11 cellular contexts compared by ENCODE assay signal in the genomic region with DNA sequence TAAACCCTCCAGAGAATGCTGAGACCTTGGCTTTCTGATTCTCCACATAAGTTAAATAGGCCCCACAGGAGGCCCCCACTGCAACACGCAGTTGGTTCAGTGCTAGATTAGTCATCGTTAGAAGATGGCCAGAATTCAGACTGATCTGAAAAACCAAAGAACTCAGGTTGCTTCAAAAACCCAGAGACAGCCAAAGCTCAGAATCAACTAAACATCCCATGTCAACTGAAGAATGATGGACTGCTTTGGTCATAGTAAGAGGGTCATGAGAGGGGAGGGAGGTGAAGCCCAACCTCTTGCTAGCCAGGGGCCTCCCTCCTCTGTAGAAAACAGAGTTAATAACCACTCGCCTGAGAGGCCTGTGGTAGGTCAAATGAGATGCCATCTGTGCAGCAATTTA.
A peak's percentile ranks its signal among the peaks of the same experiment; 100 is the strongest.
DNase-seq lines count a peak whose midpoint lies in the region; ATAC-seq lines count a peak whose summit lies in the region.
"Had no signal": no experiment of that assay in that cellular context is flagged by ENCODE, and none has a peak within 500 bp of the region (broad histone marks: within the 10 kb centered on the region; RNA-seq: fewer than 3 reads in every experiment).

No MANE protein-coding gene starts in this region.

- peaks cover 85% of the 10 kb centered on the region for H3K4me1 Mint-ChIP-seq in activated naive CD8-positive, alpha-beta T cell (ENCODE audit: low read depth)
- H3K4me1 Mint-ChIP-seq in naive thymus-derived CD8-positive, alpha-beta T cell, result peaks cover 35 to 94% (median 78%) of the 10 kb centered on the region in 4 donors
- peaks cover 52% of the 10 kb centered on the region for H3K4me1 Mint-ChIP-seq in activated T-helper 1 cell treated with anti-CD3 and anti-CD28 coated beads, Interleukin-12 subunit alpha, Interleukin-12 subunit beta, Interleukin-2, Interleukin-4 antibody, amounts not matched to agents 30 ng/mL and 10 ng/mL and 1 ng/mL, durations not matched to agents 14 hours and 24 hours and 36 hours (ENCODE audit: low read depth)

- POLR2A ChIA-PET in naive thymus-derived CD8-positive, alpha-beta T cell (lab: Charles Lee), result no interaction called here

- no peak overlapping the region for H3K27ac Mint-ChIP-seq in activated naive CD8-positive, alpha-beta T cell
- peak overlapping the region in 8 of 10 donors; percentile 49 to 81 (median 74) for H3K27ac Mint-ChIP-seq in naive thymus-derived CD8-positive, alpha-beta T cell
- no peak overlapping the region for H3K27ac Mint-ChIP-seq in activated T-helper 1 cell treated with anti-CD3 and anti-CD28 coated beads, Interleukin-12 subunit alpha, Interleukin-12 subunit beta, Interleukin-2, Interleukin-4 antibody, amounts not matched to agents 30 ng/mL and 10 ng/mL and 1 ng/mL, durations not matched to agents 14 hours and 24 hours and 36 hours

- H3K27me3 Mint-ChIP-seq in activated naive CD8-positive, alpha-beta T cell, result no peaks in the 10 kb centered on the region
- H3K27me3 Mint-ChIP-seq in naive thymus-derived CD8-positive, alpha-beta T cell, result no peaks in the 10 kb centered on the region
- no peaks in the 10 kb centered on the region for H3K27me3 Mint-ChIP-seq in activated T-helper 1 cell treated with anti-CD3 and anti-CD28 coated beads, Interleukin-12 subunit alpha, Interleukin-12 subunit beta, Interleukin-2, Interleukin-4 antibody, amounts not matched to agents 30 ng/mL and 10 ng/mL and 1 ng/mL, durations not matched to agents 14 hours and 24 hours and 36 hours (ENCODE audit: insufficient read depth)

- H3K9me3 Mint-ChIP-seq in activated naive CD8-positive, alpha-beta T cell (ENCODE audit: low read depth), result no peaks in the 10 kb centered on the region
- H3K9me3 Mint-ChIP-seq in naive thymus-derived CD8-positive, alpha-beta T cell, result no peaks in the 10 kb centered on the region
- H3K9me3 Mint-ChIP-seq in activated T-helper 1 cell treated with anti-CD3 and anti-CD28 coated beads, Interleukin-12 subunit alpha, Interleukin-12 subunit beta, Interleukin-2, Interleukin-4 antibody, amounts not matched to agents 30 ng/mL and 10 ng/mL and 1 ng/mL, durations not matched to agents 14 hours and 24 hours and 36 hours, result no peaks in the 10 kb centered on the region

- peak overlapping the region; percentile 25 for H3K4me3 Mint-ChIP-seq in activated naive CD8-positive, alpha-beta T cell
- H3K4me3 Mint-ChIP-seq in naive thymus-derived CD8-positive, alpha-beta T cell, result peak overlapping the region in 5 of 10 donors; percentile 20 to 50 (median 28)
- H3K4me3 Mint-ChIP-seq in activated T-helper 1 cell treated with anti-CD3 and anti-CD28 coated beads, Interleukin-12 subunit alpha, Interleukin-12 subunit beta, Interleukin-2, Interleukin-4 antibody, amounts not matched to agents 30 ng/mL and 10 ng/mL and 1 ng/mL, durations not matched to agents 14 hours and 24 hours and 36 hours, result no peak overlapping the region

- peak; percentile 44 for ATAC-seq in HG02884 (IDR thresholded peaks at IDR 0.05; ENCODE audit: unreplicated experiment)
- ATAC-seq in naive thymus-derived CD8-positive, alpha-beta T cell, result peak in 1 of 2 donors; percentile 35
- ATAC-seq in HG02588 (IDR thresholded peaks at IDR 0.05; ENCODE audit: unreplicated experiment), result no peak

- intact Hi-C loops in activated T-helper 1 cell treated with anti-CD3 and anti-CD28 coated beads, Interleukin-12 subunit alpha, Interleukin-12 subunit beta, Interleukin-2, Interleukin-4 antibody, amounts not matched to agents 30 ng/mL and 10 ng/mL and 1 ng/mL, durations not matched to agents 14 hours and 24 hours and 36 hours (cut with micrococcal nuclease), result no loop called here

- H3K36me3 Mint-ChIP-seq in activated naive CD8-positive, alpha-beta T cell, result peaks cover 2% of the 10 kb centered on the region
- peaks cover 0 to 2% (median 0%) of the 10 kb centered on the region in 3 donors for H3K36me3 Mint-ChIP-seq in naive thymus-derived CD8-positive, alpha-beta T cell
- H3K36me3 Mint-ChIP-seq in activated T-helper 1 cell treated with anti-CD3 and anti-CD28 coated beads, Interleukin-12 subunit alpha, Interleukin-12 subunit beta, Interleukin-2, Interleukin-4 antibody, amounts not matched to agents 30 ng/mL and 10 ng/mL and 1 ng/mL, durations not matched to agents 14 hours and 24 hours and 36 hours (ENCODE audit: low read depth), result peaks cover 2% of the 10 kb centered on the region

- DNase-seq in ELF-1 (ENCODE audit: low read depth, low spot score) (peak; percentile 69), NCI-H2029 (lab: John Stamatoyannopoulos, UW) (no peak), Kasumi-1 (lab: John Stamatoyannopoulos, UW) (no peak)
- no peak for DNase-seq in naive thymus-derived CD8-positive, alpha-beta T cell
- DNase-seq in activated T-helper 1 cell treated with anti-CD3 and anti-CD28 coated beads, Interleukin-12 subunit alpha, Interleukin-12 subunit beta, Interleukin-2, Interleukin-4 antibody, amounts not matched to agents 30 ng/mL and 10 ng/mL and 1 ng/mL, durations not matched to agents 14 hours and 24 hours and 36 hours (ENCODE audit: low spot score), result no peak
- DNase-seq: cerebellar nuclear complex; NCI-H1436 treated with DMSO at 0.1 percent for 48 hours; stimulated activated naive CD4-positive, alpha-beta T cell treated with Interleukin-2 at 50 U/mL for 16 hours had no signal

Comparison
In these comparisons a context has a peak if more than half of its experiments do, and no peak if none do; other contexts are left out.
1. H3K27ac Mint-ChIP-seq: peak in naive thymus-derived CD8-positive, alpha-beta T cell (8 of 10); none in activated naive CD8-positive, alpha-beta T cell (single experiment) and activated T-helper 1 cell treated with anti-CD3 and anti-CD28 coated beads, Interleukin-12 subunit alpha, Interleukin-12 subunit beta, Interleukin-2, Interleukin-4 antibody, amounts not matched to agents 30 ng/mL and 10 ng/mL and 1 ng/mL, durations not matched to agents 14 hours and 24 hours and 36 hours (single experiment).